ENCODE assay signal across 8 cellular contexts in genomic region chr1:210250998-210251679, GRCh38. TPM values are rescaled to one million over a fixed set of nuclear protein-coding genes. Genes with fewer than 3 reads are reported as not detected.
DNase-seq lines count a peak whose midpoint lies in the region; ATAC-seq and TF ChIP-seq lines count a peak whose summit lies in the region.

No MANE protein-coding gene starts in this region.

- H3K4me3 ChIP-seq in MG63: peak overlapping the region; percentile 32
- peak overlapping the region; percentile 9 for H3K4me3 ChIP-seq in endocrine pancreas (ENCODE audit: control insufficient read depth, insufficient read depth, low read length)
- peak overlapping the region; percentile 60 for H3K4me3 ChIP-seq in thymus (ENCODE audit: low read length)

- H3K9ac ChIP-seq in endocrine pancreas (ENCODE audit: control insufficient read depth, insufficient read depth, low read length): no peak overlapping the region

- peak overlapping the region; percentile 4 for H3K27ac ChIP-seq in thymus (ENCODE audit: low read depth)

- WGBS in thymus: under 1% methylated on average over 37 of the region's 37 CpGs

- no peaks in the 10 kb centered on the region for H3K9me3 ChIP-seq in MG63
- no peaks in the 10 kb centered on the region for H3K9me3 ChIP-seq in endocrine pancreas (ENCODE audit: control insufficient read depth, low read length)
- H3K9me3 ChIP-seq in thymus (ENCODE audit: control insufficient read depth): peaks cover 1% of the 10 kb centered on the region

- H3K4me3 Mint-ChIP-seq in mesothelial cell of epicardium: peak overlapping the region; percentile 72

- DNase-seq in EH (ENCODE audit: low read depth) (peak; percentile 44), MG63 (peak; percentile 68), SK-N-DZ (ENCODE audit: low spot score) (peak; percentile 62), mesothelial cell of epicardium (ENCODE audit: low spot score in 2 of 2, unreplicated experiment in 2 of 2) (peak in 1 of 2 experiments; percentile 65), GM19238 (ENCODE audit: insufficient read length, low spot score) (no peak)

- H3K9me3 Mint-ChIP-seq in mesothelial cell of epicardium: no peaks in the 10 kb centered on the region

- H3K27me3 Mint-ChIP-seq in mesothelial cell of epicardium (ENCODE audit: low read depth): peaks cover 36% of the 10 kb centered on the region

- H3K36me3 Mint-ChIP-seq in mesothelial cell of epicardium: no peaks in the 10 kb centered on the region

- no peak for ATAC-seq in GM19395 (IDR thresholded peaks at IDR 0.05; ENCODE audit: unreplicated experiment)

- TF ChIP-seq CTCF in mesothelial cell of epicardium (IDR thresholded peaks at IDR 0.05; ENCODE audit: unreplicated experiment): no peak

- H3K4me1 Mint-ChIP-seq in mesothelial cell of epicardium: peaks cover 17% of the 10 kb centered on the region

- H3K4me1 ChIP-seq in endocrine pancreas (ENCODE audit: control insufficient read depth, insufficient read depth, low read length) (no peaks in the 10 kb centered on the region), thymus (ENCODE audit: control insufficient read depth, insufficient read depth, low read length) (peaks cover 37% of the 10 kb centered on the region)

- H3K27me3 ChIP-seq in MG63 (peaks cover 15% of the 10 kb centered on the region), endocrine pancreas (ENCODE audit: control insufficient read depth, insufficient read depth, low read length) (no peaks in the 10 kb centered on the region), thymus (ENCODE audit: control insufficient read depth, insufficient read depth) (peaks cover 2% of the 10 kb centered on the region)

- H3K36me3 ChIP-seq in MG63: no peaks in the 10 kb centered on the region
- no peaks in the 10 kb centered on the region for H3K36me3 ChIP-seq in endocrine pancreas (ENCODE audit: control insufficient read depth, insufficient read depth, low read length)
- H3K36me3 ChIP-seq in thymus (ENCODE audit: control insufficient read depth, insufficient read depth): no peaks in the 10 kb centered on the region

- H3K27ac Mint-ChIP-seq in mesothelial cell of epicardium: peak overlapping the region; percentile 64

RNA-seq across cellular contexts. Expression of gene SERTAD4, which starts 18.5 kb away (rescaled TPM):
- total RNA-seq in MG63 (2014; rRNA removed; shearing (Covaris generic); ENCODE audit: low replicate concordance): 0.69 TPM in 1 of 2 replicates, not detected in the other
- polyA plus RNA-seq in SK-N-DZ (2014; cell fraction: cytosol; rRNA removed): 8.2 and 9.4 TPM in 2 replicates
- 5.8 and 8.9 TPM in 2 replicates for polyA plus RNA-seq in SK-N-DZ (2014; cell fraction: nucleus; rRNA removed)
- 7.4 to 8.2 TPM (median 8.1 TPM) in 3 replicates for total RNA-seq in mesothelial cell of epicardium
- polyA plus RNA-seq in thymus: 1.0 TPM

Comparison
In these comparisons a context has a peak if more than half of its experiments do, and no peak if none do; other contexts are left out.
1. H3K4me3 ChIP-seq: peak in every context shown above with its lines; median percentile 60 in thymus; 32 in MG63; 9 in endocrine pancreas.